ENCODE assay signal across 16 cellular contexts in the genomic region with DNA sequence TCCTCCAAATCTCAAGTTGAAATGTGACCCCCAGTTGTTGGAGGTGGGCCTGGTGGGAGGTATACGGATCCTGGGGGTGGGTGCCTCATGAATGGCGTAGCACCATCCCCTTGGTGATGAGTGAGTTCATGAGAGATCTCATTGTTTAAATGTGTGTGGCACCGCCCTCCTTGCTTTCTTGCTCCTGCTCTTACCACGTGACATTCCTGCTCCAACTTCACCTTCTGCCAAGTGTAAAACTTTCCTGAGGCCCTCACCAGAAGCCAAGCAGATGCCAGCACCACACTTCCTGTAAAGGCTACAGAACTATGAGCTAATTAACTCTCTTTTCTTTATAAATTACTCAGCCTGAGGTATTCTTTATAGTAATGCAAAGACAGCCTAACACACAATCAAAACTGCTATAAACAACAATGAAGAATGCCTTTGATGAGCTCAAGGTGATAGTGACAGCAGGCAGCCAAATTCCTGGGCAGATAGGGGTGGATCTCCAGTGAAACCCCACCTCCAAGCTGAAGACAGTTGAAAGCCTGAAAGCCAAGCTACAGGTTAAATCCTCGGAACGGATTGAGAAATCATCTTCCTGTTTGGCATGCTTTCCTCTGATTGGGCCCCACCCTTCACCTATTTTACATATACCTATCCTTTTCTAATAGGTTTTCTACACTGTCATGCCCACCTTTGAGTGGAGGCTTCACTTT.
"Had no signal": no experiment of that assay in that cellular context is flagged by ENCODE, and none has a peak within 500 bp of the region (broad histone marks: within the 10 kb centered on the region; RNA-seq: fewer than 3 reads in every experiment).

No MANE protein-coding gene starts in this region.

- H3K36me3 ChIP-seq: pancreas had no signal

- H3K4me3 ChIP-seq: coronary artery, left ventricle myocardium inferior, pancreas, testis had no signal

- H3K9me3 ChIP-seq: left ventricle myocardium inferior, pancreas, testis had no signal

- FAIRE-seq: kidney, pancreas had no signal

- ATAC-seq: activated naive CD8-positive, alpha-beta T cell treated with anti-CD3 and anti-CD28 coated beads, Interleukin-2, amount 50 U/mL, for 24 hours; pancreas; stimulated activated naive CD8-positive, alpha-beta T cell treated with anti-CD3 and anti-CD28 coated beads, Interleukin-15, Interleukin-2, amounts not matched to agents 100 U/mL and 50 U/mL, for 24 hours had no signal

- H3K27me3 Mint-ChIP-seq: activated naive CD8-positive, alpha-beta T cell treated with anti-CD3 and anti-CD28 coated beads, Interleukin-2, amount 50 U/mL, for 24 hours had no signal

- H3K27ac ChIP-seq: coronary artery, left ventricle myocardium inferior, pancreas, testis had no signal

- H3K27me3 ChIP-seq: pancreas, testis had no signal

- H3K4me1 Mint-ChIP-seq: activated naive CD8-positive, alpha-beta T cell treated with anti-CD3 and anti-CD28 coated beads, Interleukin-2, amount 50 U/mL, for 24 hours had no signal

- H3K4me3 Mint-ChIP-seq: activated naive CD8-positive, alpha-beta T cell treated with anti-CD3 and anti-CD28 coated beads, Interleukin-2, amount 50 U/mL, for 24 hours had no signal

- H3K27ac Mint-ChIP-seq: activated naive CD8-positive, alpha-beta T cell treated with anti-CD3 and anti-CD28 coated beads, Interleukin-2, amount 50 U/mL, for 24 hours had no signal

- H3K4me1 ChIP-seq: left ventricle myocardium inferior, pancreas, testis had no signal

- DNase-seq: activated CD4-positive, alpha-beta T cell treated with anti-CD3 and anti-CD28 coated beads, Interleukin-2, amount 50 U/mL, for 4 hours; activated CD4-positive, CD25-positive, alpha-beta regulatory T cell treated with anti-CD3 and anti-CD28 coated beads, Interleukin-2, amount 50 U/mL, for 72 hours; activated naive CD8-positive, alpha-beta T cell treated with anti-CD3 and anti-CD28 coated beads, Interleukin-2, amount 50 U/mL, for 24 hours; activated T-cell treated with anti-CD3 and anti-CD28 coated beads, Interleukin-2, amount 50 U/mL, for 48 hours; caudate nucleus; effector memory CD4-positive, alpha-beta T cell; erythroblast; kidney; left ventricle myocardium inferior; pancreas; stimulated activated CD4-positive, alpha-beta T cell treated with anti-CD3 and anti-CD28 coated beads, Interleukin-4, amount 100 ng/mL, for 1 hour; stimulated activated CD8-positive, alpha-beta memory T cell treated with anti-CD3 and anti-CD28 coated beads, Interleukin-4, amount 100 ng/mL, for 48 hours; stimulated activated naive CD8-positive, alpha-beta T cell treated with anti-CD3 and anti-CD28 coated beads, Interleukin-15, Interleukin-2, amounts not matched to agents 100 U/mL and 50 U/mL, for 24 hours; SW 1271; testis had no signal
